4 cellular contexts compared by ENCODE assay signal in genomic region chr5:168860081-168860480, GRCh38.
"Had no signal": no experiment of that assay in that cellular context is flagged by ENCODE, and none has a peak within 500 bp of the region (broad histone marks: within the 10 kb centered on the region; RNA-seq: fewer than 3 reads in every experiment).

No MANE protein-coding gene starts in this region.

- H3K4me3 ChIP-seq: GM23248, GM23338, HAP-1 had no signal

- H3K27ac ChIP-seq: GM23248 had no signal

- ATAC-seq: GM23338, HCT116 had no signal

- H3K9me3 ChIP-seq: HAP-1 had no signal

- H3K36me3 ChIP-seq: HAP-1 had no signal
